1 cellular context compared by ENCODE assay signal in genomic region chr5:162503796-162504195, GRCh38.
TF ChIP-seq lines count a peak whose summit lies in the region.

No MANE protein-coding gene starts in this region.

TF ChIP-seq in H1, 55 proteins besides CTCF, POLR2A, EP300 and RAD21 (continued from another document):
- no peak for TF ChIP-seq CHD7 (IDR thresholded peaks at IDR 0.05; ENCODE audit: insufficient replicate concordance, low read length)
- no peak for TF ChIP-seq SAP30 (IDR thresholded peaks at IDR 0.05; ENCODE audit: insufficient read depth, insufficient replicate concordance, low read length)
- no peak for TF ChIP-seq MAX (IDR thresholded peaks at IDR 0.05)
- TF ChIP-seq TCF12 (IDR thresholded peaks at IDR 0.05; ENCODE audit: low read depth, low read length) = no peak
- TF ChIP-seq CHD2 (IDR thresholded peaks at IDR 0.05; ENCODE audit: low read length) = no peak
